1 cellular context compared by ENCODE assay signal in the genomic region with DNA sequence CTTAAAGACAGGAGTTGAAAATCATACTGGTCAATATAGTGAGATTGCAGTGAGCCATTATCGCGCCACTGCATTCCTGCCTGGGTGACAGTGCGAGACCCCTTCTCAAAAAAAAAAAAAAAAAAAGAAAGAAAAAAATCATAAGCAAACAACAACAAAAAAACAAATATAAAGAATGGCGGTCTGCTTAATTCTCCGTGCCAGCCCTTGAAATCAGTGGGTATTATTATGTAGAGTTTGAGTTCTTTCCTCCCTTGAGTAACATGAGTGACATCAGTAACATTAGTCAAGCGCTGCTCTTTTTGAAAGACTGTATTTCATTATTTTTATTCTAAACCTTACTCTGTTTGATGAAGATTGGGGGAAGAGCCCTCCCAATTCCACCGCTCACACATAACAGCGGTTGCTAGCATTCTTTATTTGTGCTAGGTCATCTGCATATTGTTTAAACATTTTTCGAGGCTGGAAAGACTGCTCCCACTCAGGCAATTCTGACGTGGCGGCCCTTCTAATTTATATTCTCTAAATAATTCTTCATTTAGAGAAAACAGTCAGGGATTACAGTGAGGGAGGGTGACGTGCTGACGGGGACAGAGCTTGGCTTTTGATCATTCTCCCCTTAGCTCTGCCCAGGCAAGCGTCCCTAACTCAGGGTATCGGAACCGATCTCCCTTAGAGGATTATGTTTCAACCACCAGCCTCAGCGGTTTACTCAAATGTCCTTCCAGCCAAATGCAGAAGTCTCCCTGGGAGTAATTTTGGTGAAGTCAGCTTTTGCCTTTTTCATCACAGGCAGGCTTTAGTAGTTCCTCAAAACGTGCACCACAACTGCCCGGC.
A peak's percentile ranks its signal among the peaks of the same experiment; 100 is the strongest.
TF ChIP-seq lines count a peak whose summit lies in the region.

No MANE protein-coding gene starts in this region.

TF ChIP-seq in K562, 482 proteins besides CTCF, POLR2A, EP300 and RAD21 (continued from another document and continues in another):
- peak; percentile 12 to 33; a peak in 1 of 4 replicates for TF ChIP-seq UBTF (IDR thresholded peaks at IDR 0.05; ENCODE audit: borderline replicate concordance in 1 of 2, low read depth in 2 of 2, low read length in 2 of 2)
- TF ChIP-seq, protein P1, sequence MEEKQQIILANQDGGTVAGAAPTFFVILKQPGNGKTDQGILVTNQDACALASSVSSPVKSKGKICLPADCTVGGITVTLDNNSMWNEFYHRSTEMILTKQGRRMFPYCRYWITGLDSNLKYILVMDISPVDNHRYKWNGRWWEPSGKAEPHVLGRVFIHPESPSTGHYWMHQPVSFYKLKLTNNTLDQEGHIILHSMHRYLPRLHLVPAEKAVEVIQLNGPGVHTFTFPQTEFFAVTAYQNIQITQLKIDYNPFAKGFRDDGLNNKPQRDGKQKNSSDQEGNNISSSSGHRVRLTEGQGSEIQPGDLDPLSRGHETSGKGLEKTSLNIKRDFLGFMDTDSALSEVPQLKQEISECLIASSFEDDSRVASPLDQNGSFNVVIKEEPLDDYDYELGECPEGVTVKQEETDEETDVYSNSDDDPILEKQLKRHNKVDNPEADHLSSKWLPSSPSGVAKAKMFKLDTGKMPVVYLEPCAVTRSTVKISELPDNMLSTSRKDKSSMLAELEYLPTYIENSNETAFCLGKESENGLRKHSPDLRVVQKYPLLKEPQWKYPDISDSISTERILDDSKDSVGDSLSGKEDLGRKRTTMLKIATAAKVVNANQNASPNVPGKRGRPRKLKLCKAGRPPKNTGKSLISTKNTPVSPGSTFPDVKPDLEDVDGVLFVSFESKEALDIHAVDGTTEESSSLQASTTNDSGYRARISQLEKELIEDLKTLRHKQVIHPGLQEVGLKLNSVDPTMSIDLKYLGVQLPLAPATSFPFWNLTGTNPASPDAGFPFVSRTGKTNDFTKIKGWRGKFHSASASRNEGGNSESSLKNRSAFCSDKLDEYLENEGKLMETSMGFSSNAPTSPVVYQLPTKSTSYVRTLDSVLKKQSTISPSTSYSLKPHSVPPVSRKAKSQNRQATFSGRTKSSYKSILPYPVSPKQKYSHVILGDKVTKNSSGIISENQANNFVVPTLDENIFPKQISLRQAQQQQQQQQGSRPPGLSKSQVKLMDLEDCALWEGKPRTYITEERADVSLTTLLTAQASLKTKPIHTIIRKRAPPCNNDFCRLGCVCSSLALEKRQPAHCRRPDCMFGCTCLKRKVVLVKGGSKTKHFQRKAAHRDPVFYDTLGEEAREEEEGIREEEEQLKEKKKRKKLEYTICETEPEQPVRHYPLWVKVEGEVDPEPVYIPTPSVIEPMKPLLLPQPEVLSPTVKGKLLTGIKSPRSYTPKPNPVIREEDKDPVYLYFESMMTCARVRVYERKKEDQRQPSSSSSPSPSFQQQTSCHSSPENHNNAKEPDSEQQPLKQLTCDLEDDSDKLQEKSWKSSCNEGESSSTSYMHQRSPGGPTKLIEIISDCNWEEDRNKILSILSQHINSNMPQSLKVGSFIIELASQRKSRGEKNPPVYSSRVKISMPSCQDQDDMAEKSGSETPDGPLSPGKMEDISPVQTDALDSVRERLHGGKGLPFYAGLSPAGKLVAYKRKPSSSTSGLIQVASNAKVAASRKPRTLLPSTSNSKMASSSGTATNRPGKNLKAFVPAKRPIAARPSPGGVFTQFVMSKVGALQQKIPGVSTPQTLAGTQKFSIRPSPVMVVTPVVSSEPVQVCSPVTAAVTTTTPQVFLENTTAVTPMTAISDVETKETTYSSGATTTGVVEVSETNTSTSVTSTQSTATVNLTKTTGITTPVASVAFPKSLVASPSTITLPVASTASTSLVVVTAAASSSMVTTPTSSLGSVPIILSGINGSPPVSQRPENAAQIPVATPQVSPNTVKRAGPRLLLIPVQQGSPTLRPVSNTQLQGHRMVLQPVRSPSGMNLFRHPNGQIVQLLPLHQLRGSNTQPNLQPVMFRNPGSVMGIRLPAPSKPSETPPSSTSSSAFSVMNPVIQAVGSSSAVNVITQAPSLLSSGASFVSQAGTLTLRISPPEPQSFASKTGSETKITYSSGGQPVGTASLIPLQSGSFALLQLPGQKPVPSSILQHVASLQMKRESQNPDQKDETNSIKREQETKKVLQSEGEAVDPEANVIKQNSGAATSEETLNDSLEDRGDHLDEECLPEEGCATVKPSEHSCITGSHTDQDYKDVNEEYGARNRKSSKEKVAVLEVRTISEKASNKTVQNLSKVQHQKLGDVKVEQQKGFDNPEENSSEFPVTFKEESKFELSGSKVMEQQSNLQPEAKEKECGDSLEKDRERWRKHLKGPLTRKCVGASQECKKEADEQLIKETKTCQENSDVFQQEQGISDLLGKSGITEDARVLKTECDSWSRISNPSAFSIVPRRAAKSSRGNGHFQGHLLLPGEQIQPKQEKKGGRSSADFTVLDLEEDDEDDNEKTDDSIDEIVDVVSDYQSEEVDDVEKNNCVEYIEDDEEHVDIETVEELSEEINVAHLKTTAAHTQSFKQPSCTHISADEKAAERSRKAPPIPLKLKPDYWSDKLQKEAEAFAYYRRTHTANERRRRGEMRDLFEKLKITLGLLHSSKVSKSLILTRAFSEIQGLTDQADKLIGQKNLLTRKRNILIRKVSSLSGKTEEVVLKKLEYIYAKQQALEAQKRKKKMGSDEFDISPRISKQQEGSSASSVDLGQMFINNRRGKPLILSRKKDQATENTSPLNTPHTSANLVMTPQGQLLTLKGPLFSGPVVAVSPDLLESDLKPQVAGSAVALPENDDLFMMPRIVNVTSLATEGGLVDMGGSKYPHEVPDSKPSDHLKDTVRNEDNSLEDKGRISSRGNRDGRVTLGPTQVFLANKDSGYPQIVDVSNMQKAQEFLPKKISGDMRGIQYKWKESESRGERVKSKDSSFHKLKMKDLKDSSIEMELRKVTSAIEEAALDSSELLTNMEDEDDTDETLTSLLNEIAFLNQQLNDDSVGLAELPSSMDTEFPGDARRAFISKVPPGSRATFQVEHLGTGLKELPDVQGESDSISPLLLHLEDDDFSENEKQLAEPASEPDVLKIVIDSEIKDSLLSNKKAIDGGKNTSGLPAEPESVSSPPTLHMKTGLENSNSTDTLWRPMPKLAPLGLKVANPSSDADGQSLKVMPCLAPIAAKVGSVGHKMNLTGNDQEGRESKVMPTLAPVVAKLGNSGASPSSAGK (IDR thresholded peaks at IDR 0.05) = no peak
- TF ChIP-seq FIP1L1 (IDR thresholded peaks at IDR 0.05; ENCODE audit: low read depth, low read length, poor library complexity, severe bottlenecking) = no peak
- no peak for TF ChIP-seq SAFB (IDR thresholded peaks at IDR 0.05; ENCODE audit: borderline replicate concordance, low read depth, low read length)
- TF ChIP-seq HIVEP1 (CRISPR knock-in tag; IDR thresholded peaks at IDR 0.05) = no peak
- no peak for TF ChIP-seq TRIM28 (IDR thresholded peaks at IDR 0.05)
- 0 out of 2 replicates have a peak, but pooled peaks have one; percentile 2 for TF ChIP-seq HNRNPUL1 (IDR thresholded peaks at IDR 0.05; ENCODE audit: low read length)
- TF ChIP-seq, protein P2, sequence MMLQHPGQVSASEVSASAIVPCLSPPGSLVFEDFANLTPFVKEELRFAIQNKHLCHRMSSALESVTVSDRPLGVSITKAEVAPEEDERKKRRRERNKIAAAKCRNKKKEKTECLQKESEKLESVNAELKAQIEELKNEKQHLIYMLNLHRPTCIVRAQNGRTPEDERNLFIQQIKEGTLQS (IDR thresholded peaks at IDR 0.05) = peak; percentile 18; the same call in 1 of the 2 replicates
- TF ChIP-seq, protein P2 (CRISPR knock-in tag; conservative IDR thresholded peaks at IDR 0.05) = peak; percentile 43; the same call in 1 of the 2 replicates
- peak; percentile 92 for TF ChIP-seq SPI1 (IDR thresholded peaks at IDR 0.05; ENCODE audit: borderline replicate concordance, low read depth, low read length)
- TF ChIP-seq ESRRA (IDR thresholded peaks at IDR 0.05; ENCODE audit: borderline replicate concordance, low read depth) = peak; percentile 40; the same call in 1 of the 2 replicates
- peak; percentile 35; the same call in 1 of the 2 replicates for TF ChIP-seq SMARCC2 (IDR thresholded peaks at IDR 0.05; ENCODE audit: low read depth)
- no peak for TF ChIP-seq ZNF217 (CRISPR knock-in tag; IDR thresholded peaks at IDR 0.05)
- TF ChIP-seq, protein P3, sequence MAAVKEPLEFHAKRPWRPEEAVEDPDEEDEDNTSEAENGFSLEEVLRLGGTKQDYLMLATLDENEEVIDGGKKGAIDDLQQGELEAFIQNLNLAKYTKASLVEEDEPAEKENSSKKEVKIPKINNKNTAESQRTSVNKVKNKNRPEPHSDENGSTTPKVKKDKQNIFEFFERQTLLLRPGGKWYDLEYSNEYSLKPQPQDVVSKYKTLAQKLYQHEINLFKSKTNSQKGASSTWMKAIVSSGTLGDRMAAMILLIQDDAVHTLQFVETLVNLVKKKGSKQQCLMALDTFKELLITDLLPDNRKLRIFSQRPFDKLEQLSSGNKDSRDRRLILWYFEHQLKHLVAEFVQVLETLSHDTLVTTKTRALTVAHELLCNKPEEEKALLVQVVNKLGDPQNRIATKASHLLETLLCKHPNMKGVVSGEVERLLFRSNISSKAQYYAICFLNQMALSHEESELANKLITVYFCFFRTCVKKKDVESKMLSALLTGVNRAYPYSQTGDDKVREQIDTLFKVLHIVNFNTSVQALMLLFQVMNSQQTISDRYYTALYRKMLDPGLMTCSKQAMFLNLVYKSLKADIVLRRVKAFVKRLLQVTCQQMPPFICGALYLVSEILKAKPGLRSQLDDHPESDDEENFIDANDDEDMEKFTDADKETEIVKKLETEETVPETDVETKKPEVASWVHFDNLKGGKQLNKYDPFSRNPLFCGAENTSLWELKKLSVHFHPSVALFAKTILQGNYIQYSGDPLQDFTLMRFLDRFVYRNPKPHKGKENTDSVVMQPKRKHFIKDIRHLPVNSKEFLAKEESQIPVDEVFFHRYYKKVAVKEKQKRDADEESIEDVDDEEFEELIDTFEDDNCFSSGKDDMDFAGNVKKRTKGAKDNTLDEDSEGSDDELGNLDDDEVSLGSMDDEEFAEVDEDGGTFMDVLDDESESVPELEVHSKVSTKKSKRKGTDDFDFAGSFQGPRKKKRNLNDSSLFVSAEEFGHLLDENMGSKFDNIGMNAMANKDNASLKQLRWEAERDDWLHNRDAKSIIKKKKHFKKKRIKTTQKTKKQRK (IDR thresholded peaks at IDR 0.05; ENCODE audit: borderline replicate concordance, low read depth, low read length) = no peak
- peak; percentile 33; the same call in 1 of the 2 replicates for TF ChIP-seq SUPT5H (IDR thresholded peaks at IDR 0.05)
- 0 out of 2 replicates have a peak, but pooled peaks have one; percentile 31 for TF ChIP-seq NKRF (IDR thresholded peaks at IDR 0.05; ENCODE audit: borderline replicate concordance)
- TF ChIP-seq NR3C1 (CRISPR knock-in tag; IDR thresholded peaks at IDR 0.05) = no peak
- TF ChIP-seq ARID1B (IDR thresholded peaks at IDR 0.05) = peak; percentile 46
- no peak for TF ChIP-seq ZSCAN29 (IDR thresholded peaks at IDR 0.05)
- no peak for TF ChIP-seq ZNF511 (CRISPR knock-in tag; IDR thresholded peaks at IDR 0.05)
- no peak for TF ChIP-seq ZNF165 (CRISPR knock-in tag; IDR thresholded peaks at IDR 0.05; ENCODE audit: borderline replicate concordance)
- no peak for TF ChIP-seq ZNF785 (CRISPR knock-in tag; IDR thresholded peaks at IDR 0.05)
- no peak for TF ChIP-seq ZC3H4 (CRISPR knock-in tag; IDR thresholded peaks at IDR 0.05; ENCODE audit: borderline replicate concordance)
- TF ChIP-seq, protein P4, sequence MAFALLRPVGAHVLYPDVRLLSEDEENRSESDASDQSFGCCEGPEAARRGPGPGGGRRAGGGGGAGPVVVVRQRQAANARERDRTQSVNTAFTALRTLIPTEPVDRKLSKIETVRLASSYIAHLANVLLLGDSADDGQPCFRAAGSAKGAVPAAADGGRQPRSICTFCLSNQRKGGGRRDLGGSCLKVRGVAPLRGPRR (CRISPR knock-in tag; IDR thresholded peaks at IDR 0.05) = no peak
- TF ChIP-seq GMEB1 (CRISPR knock-in tag; IDR thresholded peaks at IDR 0.05) = no peak
- no peak for TF ChIP-seq MECOM (CRISPR knock-in tag; IDR thresholded peaks at IDR 0.05)
- peak; percentile 47; the same call in 1 of the 2 replicates for TF ChIP-seq MAFK (IDR thresholded peaks at IDR 0.05; ENCODE audit: low read length)
